Comparison of ENCODE assay signal across 8 cellular contexts in genomic region chr14:72925171-72925759, GRCh38. TPM values are rescaled to one million over a fixed set of nuclear protein-coding genes. Genes with fewer than 3 reads are reported as not detected.
A peak's percentile ranks its signal among the peaks of the same experiment; 100 is the strongest.
DNase-seq lines count a peak whose midpoint lies in the region; TF ChIP-seq lines count a peak whose summit lies in the region.

No MANE protein-coding gene starts in this region.

- H2AFZ ChIP-seq in neuron (ENCODE audit: low read depth, low read length) = peak overlapping the region; percentile 64

- no peaks in the 10 kb centered on the region for H3K27me3 ChIP-seq in BLaER1 treated with 17β-estradiol and CSF1 and Interleukin-3, amounts not matched to agents 10 nM and 100 nM
- no peaks in the 10 kb centered on the region for H3K27me3 ChIP-seq in neuron (ENCODE audit: insufficient read depth, low read length)
- peaks cover 0 to 6% (median 0%) of the 10 kb centered on the region in 7 donors for H3K27me3 ChIP-seq in spleen (replicated peaks in 1 of 7)
- H3K27me3 ChIP-seq in Peyer's patch = no peaks in the 10 kb centered on the region

- no peak for TF ChIP-seq POLR2A in spleen (IDR thresholded peaks at IDR 0.05)
- TF ChIP-seq POLR2A in Peyer's patch (IDR thresholded peaks at IDR 0.05) = no peak

- intact Hi-C loops in dendritic cell treated with granulocyte-macrophage colony-stimulating factor and Interleukin-4, amounts not matched to agents 40 ng/mL and 50 ng/mL, for 4 days (cut with micrococcal nuclease) = no loop called here
- intact Hi-C loops in spleen (cut with DNase I; ENCODE audit: low total_unique reads) = no loop called here

- peaks cover 5% of the 10 kb centered on the region for H3K36me3 Mint-ChIP-seq in dendritic cell treated with granulocyte-macrophage colony-stimulating factor and Interleukin-4, amounts not matched to agents 40 ng/mL and 50 ng/mL, for 4 days (ENCODE audit: low read depth)

- H3K27me3 Mint-ChIP-seq in dendritic cell treated with granulocyte-macrophage colony-stimulating factor and Interleukin-4, amounts not matched to agents 40 ng/mL and 50 ng/mL, for 4 days = peaks cover 32% of the 10 kb centered on the region

- peaks cover 0 to 22% (median 16%) of the 10 kb centered on the region in 11 experiments; a peak in 18 of 22 replicates for H3K36me3 ChIP-seq in BLaER1 treated with 17β-estradiol and CSF1 and Interleukin-3, amounts not matched to agents 10 nM and 100 nM
- H3K36me3 ChIP-seq in neuron (ENCODE audit: insufficient read depth, low read length) = no peaks in the 10 kb centered on the region
- H3K36me3 ChIP-seq in spleen = no peaks in the 10 kb centered on the region
- no peaks in the 10 kb centered on the region for H3K36me3 ChIP-seq in Peyer's patch

- peak overlapping the region; percentile 58 to 96 (median 77) for H3K4me2 ChIP-seq in BLaER1 treated with 17β-estradiol and CSF1 and Interleukin-3, amounts not matched to agents 10 nM and 100 nM

- H3K27ac Mint-ChIP-seq in dendritic cell treated with granulocyte-macrophage colony-stimulating factor and Interleukin-4, amounts not matched to agents 40 ng/mL and 50 ng/mL, for 4 days = peak overlapping the region; percentile 75

- H3K9me3 Mint-ChIP-seq in dendritic cell treated with granulocyte-macrophage colony-stimulating factor and Interleukin-4, amounts not matched to agents 40 ng/mL and 50 ng/mL, for 4 days = no peaks in the 10 kb centered on the region

- H3K27ac ChIP-seq in BLaER1 treated with 17β-estradiol and CSF1 and Interleukin-3, amounts not matched to agents 10 nM and 100 nM = peak overlapping the region in 4 of 11 experiments; percentile 48 to 54 (median 50); a peak in 4 of 22 replicates
- H3K27ac ChIP-seq in spleen (peak overlapping the region in 4 of 8 donors; percentile 3 to 84 (median 80)), Peyer's patch (peak overlapping the region in 1 of 4 donors; percentile 89)

- peaks cover 17% of the 10 kb centered on the region for H3K4me1 Mint-ChIP-seq in dendritic cell treated with granulocyte-macrophage colony-stimulating factor and Interleukin-4, amounts not matched to agents 40 ng/mL and 50 ng/mL, for 4 days (ENCODE audit: low read depth)

- peak overlapping the region in 2 of 10 experiments; percentile 77 to 86; a peak in 7 of 20 replicates for H3K4me3 ChIP-seq in BLaER1 treated with 17β-estradiol and CSF1 and Interleukin-3, amounts not matched to agents 10 nM and 100 nM
- peak overlapping the region; percentile 88 for H3K4me3 ChIP-seq in LNCaP clone FGC (ENCODE audit: low read depth, low read length)
- H3K4me3 ChIP-seq in neuron (ENCODE audit: low read length) = peak overlapping the region; percentile 90
- peak overlapping the region in 4 of 8 donors; percentile 87 to 94 (median 92) for H3K4me3 ChIP-seq in spleen
- peak overlapping the region in 1 of 4 donors; percentile 89 for H3K4me3 ChIP-seq in Peyer's patch

- 89 to 95% (median 92%) methylated on average over 22 of the region's 22 CpGs for WGBS in spleen, 5 donors

- peaks cover 10 to 25% (median 16%) of the 10 kb centered on the region in 10 experiments for H3K4me1 ChIP-seq in BLaER1 treated with 17β-estradiol and CSF1 and Interleukin-3, amounts not matched to agents 10 nM and 100 nM
- H3K4me1 ChIP-seq in neuron (ENCODE audit: insufficient read depth, low read length) (peaks cover 2% of the 10 kb centered on the region), spleen (peaks cover 0 to 25% (median 17%) of the 10 kb centered on the region in 6 donors), Peyer's patch (no peaks in the 10 kb centered on the region)

- H4K20me1 ChIP-seq in BLaER1 treated with 17β-estradiol and CSF1 and Interleukin-3, amounts not matched to agents 10 nM and 100 nM = peaks cover 0 to 29% (median 1%) of the 10 kb centered on the region in 11 experiments; a peak in 10 of 22 replicates

- H3K9me3 ChIP-seq in BLaER1 treated with 17β-estradiol and CSF1 and Interleukin-3, amounts not matched to agents 10 nM and 100 nM (replicated peaks in 1 of 11) = peaks cover 0 to 14% (median 5%) of the 10 kb centered on the region in 11 experiments; a peak in 4 of 22 replicates
- no peaks in the 10 kb centered on the region for H3K9me3 ChIP-seq in neuron (ENCODE audit: low read length)
- H3K9me3 ChIP-seq in spleen = no peaks in the 10 kb centered on the region
- H3K9me3 ChIP-seq in Peyer's patch = no peaks in the 10 kb centered on the region

- H3K4me3 Mint-ChIP-seq in dendritic cell treated with granulocyte-macrophage colony-stimulating factor and Interleukin-4, amounts not matched to agents 40 ng/mL and 50 ng/mL, for 4 days = no peak overlapping the region

- no peak for TF ChIP-seq CTCF in LNCaP clone FGC (IDR thresholded peaks at IDR 0.05; ENCODE audit: control insufficient read depth, extremely low read depth, insufficient read depth)
- no peak for TF ChIP-seq CTCF in spleen (IDR thresholded peaks at IDR 0.05 in 8 of 11, conservative IDR thresholded peaks at IDR 0.05 in 3 of 11)
- no peak for TF ChIP-seq CTCF in Peyer's patch (IDR thresholded peaks at IDR 0.05)

- peak overlapping the region in 6 of 11 experiments; percentile 59 to 78 (median 70); a peak in 8 of 22 replicates for H3K9ac ChIP-seq in BLaER1 treated with 17β-estradiol and CSF1 and Interleukin-3, amounts not matched to agents 10 nM and 100 nM

- DNase-seq in LNCaP clone FGC (ENCODE audit: low read depth) (no peak), NCI-H1105 treated with DMSO at 0.1 percent for 48 hours (lab: John Stamatoyannopoulos, UW) (no peak), spleen (no peak), Peyer's patch (no peak)
- DNase-seq in activated effector memory CD4-positive, alpha-beta T cell treated with anti-CD3 and anti-CD28 coated beads, Interleukin-2, amount 50 U/mL, for 16 hours = no peak

RNA-seq across cellular contexts. Expression of gene DCAF4, which starts 1.0 kb away (rescaled TPM):
- total RNA-seq in spleen (10 to 100 TPM; 10.3 to 25.0 (median 14.1) TPM), Peyer's patch (10 to 100 TPM; 11.2 to 49.5 (median 27.6) TPM)
- polyA plus RNA-seq in spleen = 10 to 100 TPM in 1 of 3 donors, 1 to 10 TPM in 2; 7.7 to 10.6 (median 7.8) TPM

RNA-seq across cellular contexts. Expression of gene DPF3, which starts 31.4 kb away (rescaled TPM):
- total RNA-seq in spleen = 1 to 10 TPM; 2.5 to 8.9 (median 3.5) TPM
- polyA plus RNA-seq in spleen = 1 to 10 TPM in 2 of 3 donors, under 1 TPM in 1; 0.76 to 1.2 (median 1.1) TPM
- total RNA-seq in Peyer's patch = 10 to 100 TPM; 10.7 to 25.6 (median 17.9) TPM
